8 cellular contexts compared by ENCODE assay signal in genomic region chr13:112725346-112726017, GRCh38. TPM values are rescaled to one million over a fixed set of nuclear protein-coding genes. Genes with fewer than 3 reads are reported as not detected.
DNase-seq lines count a peak whose midpoint lies in the region; ATAC-seq, FAIRE-seq and TF ChIP-seq lines count a peak whose summit lies in the region.

No MANE protein-coding gene starts in this region.

- FAIRE-seq in kidney (lab: Jason Lieb, UNC): no peak

- H3K9ac ChIP-seq in kidney (ENCODE audit: low read length in 2 of 2): no peak overlapping the region

- H3K4me1 ChIP-seq in kidney (ENCODE audit: control insufficient read depth in 1 of 2, insufficient read depth in 1 of 2, low read depth in 1 of 2, low read length in 2 of 2): peaks cover 0 to 11% of the 10 kb centered on the region in 2 donors

- H3K9me3 Mint-ChIP-seq in activated T-helper 2 cell treated with anti-CD3 and anti-CD28 coated beads, Interferon-gamma antibody, Interleukin-2, Interleukin-4, amounts not matched to agents 10 μg/mL and 5 μg/mL and 100 μg/mL, durations not matched to agents 14 hours and 24 hours and 36 hours: no peaks in the 10 kb centered on the region
- H3K9me3 Mint-ChIP-seq in nephron: no peaks in the 10 kb centered on the region

- DNase-seq in KG1 (lab: John Stamatoyannopoulos, UW): peak; percentile 19
- no peak for DNase-seq in activated T-helper 2 cell treated with anti-CD3 and anti-CD28 coated beads, Interferon-gamma antibody, Interleukin-2, Interleukin-4, amounts not matched to agents 10 μg/mL and 5 μg/mL and 100 μg/mL, durations not matched to agents 14 hours and 24 hours and 36 hours (ENCODE audit: low spot score)
- DNase-seq in ureter (ENCODE audit: low spot score): no peak
- DNase-seq in kidney: no peak
- no peak for DNase-seq in medulla oblongata (ENCODE audit: extremely low spot score)

- no peak overlapping the region for H3K27ac ChIP-seq in kidney (ENCODE audit: low read depth in 2 of 2, low read length in 2 of 2)

- H3K36me3 ChIP-seq in kidney (ENCODE audit: control insufficient read depth in 1 of 2, insufficient read depth in 2 of 2, low read length in 2 of 2): no peaks in the 10 kb centered on the region

- H3K4me3 Mint-ChIP-seq in activated T-helper 2 cell treated with anti-CD3 and anti-CD28 coated beads, Interferon-gamma antibody, Interleukin-2, Interleukin-4, amounts not matched to agents 10 μg/mL and 5 μg/mL and 100 μg/mL, durations not matched to agents 14 hours and 24 hours and 36 hours (ENCODE audit: low read depth): no peak overlapping the region
- H3K4me3 Mint-ChIP-seq in nephron: no peak overlapping the region

- peak overlapping the region; percentile 55 for H3K27ac Mint-ChIP-seq in activated T-helper 2 cell treated with anti-CD3 and anti-CD28 coated beads, Interferon-gamma antibody, Interleukin-2, Interleukin-4, amounts not matched to agents 10 μg/mL and 5 μg/mL and 100 μg/mL, durations not matched to agents 14 hours and 24 hours and 36 hours
- peak overlapping the region in 2 of 3 experiments; percentile 13 to 48 for H3K27ac Mint-ChIP-seq in nephron

- peak; percentile 63 for ATAC-seq in GM18870 (IDR thresholded peaks at IDR 0.05; ENCODE audit: unreplicated experiment)
- ATAC-seq in HG03565 (IDR thresholded peaks at IDR 0.05; ENCODE audit: unreplicated experiment): no peak

- H3K36me3 Mint-ChIP-seq in activated T-helper 2 cell treated with anti-CD3 and anti-CD28 coated beads, Interferon-gamma antibody, Interleukin-2, Interleukin-4, amounts not matched to agents 10 μg/mL and 5 μg/mL and 100 μg/mL, durations not matched to agents 14 hours and 24 hours and 36 hours (ENCODE audit: low read depth): peaks cover 3% of the 10 kb centered on the region
- peaks cover 5% of the 10 kb centered on the region for H3K36me3 Mint-ChIP-seq in nephron (ENCODE audit: low read depth)

- TF ChIP-seq CTCF in nephron (IDR thresholded peaks at IDR 0.05; ENCODE audit: unreplicated experiment in 3 of 3) (no peak), kidney (IDR thresholded peaks at IDR 0.05; ENCODE audit: borderline replicate concordance, extremely low read depth, insufficient read depth) (no peak)

- peaks cover 15% of the 10 kb centered on the region for H3K4me1 Mint-ChIP-seq in activated T-helper 2 cell treated with anti-CD3 and anti-CD28 coated beads, Interferon-gamma antibody, Interleukin-2, Interleukin-4, amounts not matched to agents 10 μg/mL and 5 μg/mL and 100 μg/mL, durations not matched to agents 14 hours and 24 hours and 36 hours (ENCODE audit: low read depth)
- H3K4me1 Mint-ChIP-seq in nephron: peaks cover 58% of the 10 kb centered on the region

- no peaks in the 10 kb centered on the region for H3K27me3 Mint-ChIP-seq in activated T-helper 2 cell treated with anti-CD3 and anti-CD28 coated beads, Interferon-gamma antibody, Interleukin-2, Interleukin-4, amounts not matched to agents 10 μg/mL and 5 μg/mL and 100 μg/mL, durations not matched to agents 14 hours and 24 hours and 36 hours (ENCODE audit: low read depth)
- peaks cover 16% of the 10 kb centered on the region for H3K27me3 Mint-ChIP-seq in nephron (ENCODE audit: low read depth)

- no peaks in the 10 kb centered on the region for H3K9me3 ChIP-seq in kidney (ENCODE audit: control insufficient read depth in 1 of 2, low read length in 2 of 2)

- intact Hi-C loops in activated T-helper 2 cell treated with anti-CD3 and anti-CD28 coated beads, Interferon-gamma antibody, Interleukin-2, Interleukin-4, amounts not matched to agents 10 μg/mL and 5 μg/mL and 100 μg/mL, durations not matched to agents 14 hours and 24 hours and 36 hours (cut with micrococcal nuclease): no loop called here
- intact Hi-C loops in kidney (cut with DNase I): no loop called here

- no peak overlapping the region for H3K4me3 ChIP-seq in kidney (ENCODE audit: low read length in 2 of 2)

RNA-seq across cellular contexts. Expression of gene ATP11A, which starts 35.6 kb away (rescaled TPM):
- total RNA-seq in activated T-helper 2 cell treated with anti-CD3 and anti-CD28 coated beads, Interferon-gamma antibody, Interleukin-2, Interleukin-4, amounts not matched to agents 10 μg/mL and 5 μg/mL and 100 μg/mL, durations not matched to agents 14 hours and 24 hours and 36 hours: 72.0 and 75.2 TPM in 2 replicates
- total RNA-seq in ureter: 37.0 TPM
- total RNA-seq in kidney: 212 TPM
- 4.9 TPM for polyA plus RNA-seq in kidney (ENCODE audit: insufficient read depth, low read depth, low replicate concordance)
